Comparison of ENCODE assay signal across 12 cellular contexts in the genomic region with DNA sequence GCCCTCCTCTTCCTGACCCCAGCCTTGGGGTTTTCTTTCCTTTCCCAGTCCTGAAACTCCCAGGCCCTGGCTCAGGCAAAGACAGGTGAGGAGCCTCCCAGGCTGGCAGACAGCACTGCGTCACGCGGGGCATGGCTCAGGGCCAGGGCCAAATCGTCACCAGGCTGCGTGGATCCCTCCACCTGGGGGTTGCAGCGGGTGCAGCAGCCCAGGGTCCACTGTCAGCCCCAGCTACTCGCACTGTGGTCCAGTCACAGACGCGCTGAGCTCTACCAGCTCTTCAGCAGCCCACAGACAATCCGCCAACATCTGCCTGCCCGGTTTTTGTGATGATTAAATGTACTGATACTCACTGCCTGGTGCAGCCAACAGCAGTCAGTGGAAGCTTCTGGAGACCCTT. TPM values are rescaled to one million over a fixed set of nuclear protein-coding genes. Genes with fewer than 3 reads are reported as not detected.
A peak's percentile ranks its signal among the peaks of the same experiment; 100 is the strongest.
DNase-seq lines count a peak whose midpoint lies in the region; ATAC-seq, FAIRE-seq and TF ChIP-seq lines count a peak whose summit lies in the region.
"Had no signal": no experiment of that assay in that cellular context is flagged by ENCODE, and none has a peak within 500 bp of the region (broad histone marks: within the 10 kb centered on the region; RNA-seq: fewer than 3 reads in every experiment).

No MANE protein-coding gene starts in this region.

- H3K4me2 ChIP-seq in SK-N-SH = no peak overlapping the region
- H3K4me2 ChIP-seq in H1 (ENCODE audit: insufficient read depth in 1 of 2, low read depth in 2 of 2, low read length in 2 of 2) = no peak overlapping the region

- TF ChIP-seq RAD21 in SK-N-SH (IDR thresholded peaks at IDR 0.05; ENCODE audit: low read length) = no peak
- TF ChIP-seq RAD21 in H1 (IDR thresholded peaks at IDR 0.05 in 1 of 2, conservative IDR thresholded peaks at IDR 0.05 in 1 of 2; ENCODE audit: low read depth in 2 of 2, low read length in 2 of 2) = peak; percentile 18 to 22; a peak in 2 of 4 replicates

- H3K9me3 ChIP-seq in SK-N-SH (no peaks in the 10 kb centered on the region), H1 (ENCODE audit: insufficient read depth in 2 of 2, low read depth in 1 of 2, low read length in 1 of 2) (no peaks in the 10 kb centered on the region), ovary (no peaks in the 10 kb centered on the region)

- H2BK20ac ChIP-seq in H1 (ENCODE audit: low read length) = no peak overlapping the region

- H3K79me2 ChIP-seq in SK-N-SH (ENCODE audit: insufficient read depth) (no peaks in the 10 kb centered on the region), H1 (ENCODE audit: control insufficient read depth in 1 of 2, insufficient read depth in 2 of 2, low read length in 2 of 2) (no peaks in the 10 kb centered on the region)

- no peak for TF ChIP-seq CTCF in SK-N-SH (IDR thresholded peaks at IDR 0.05)
- TF ChIP-seq CTCF in H1 (IDR thresholded peaks at IDR 0.05; ENCODE audit: control extremely low read depth in 1 of 3, insufficient read depth in 1 of 3, low read depth in 1 of 3, low read length in 3 of 3) = peak in 2 of 3 experiments; percentile 7 to 21; a peak in 2 of 4 replicates
- TF ChIP-seq CTCF in ovary (IDR thresholded peaks at IDR 0.05) = no peak

- no peaks in the 10 kb centered on the region for H3K9me2 ChIP-seq in SK-N-SH

- intact Hi-C loops in ovary (cut with DNase I) = no loop called here

- no peaks in the 10 kb centered on the region for H3K79me1 ChIP-seq in H1 (ENCODE audit: low read depth, low read length)

- no peak overlapping the region for H3K18ac ChIP-seq in H1 (ENCODE audit: extremely low read depth, low read length)

- peaks cover 76% of the 10 kb centered on the region for H3K4me1 Mint-ChIP-seq in activated CD4-positive, alpha-beta T cell treated with anti-CD3 and anti-CD28 coated beads, Interleukin-2, amount 10 ng/mL, durations not matched to agents 7 days and 5 days
- peaks cover 65% of the 10 kb centered on the region for H3K4me1 Mint-ChIP-seq in stimulated activated memory B cell treated with anti-CD40 and anti-IgM and Interleukin-4, amounts not matched to agents 10 μg/mL and 1 μg/mL and 100 μg/mL, for 72 hours

- no peak for ATAC-seq in SK-N-SH treated with all-trans-retinoic acid at 6 μM for 48 hours
- no peak for ATAC-seq in stimulated activated memory B cell treated with anti-CD40 and anti-IgM and Interleukin-4, amounts not matched to agents 10 μg/mL and 1 μg/mL and 100 μg/mL, for 72 hours

- H3K36me3 ChIP-seq in SK-N-SH (replicated peaks in 1 of 2; ENCODE audit: control insufficient read depth in 1 of 2, insufficient read depth in 2 of 2, low read length in 1 of 2) (no peaks in the 10 kb centered on the region), H1 (ENCODE audit: control insufficient read depth in 2 of 4, insufficient read depth in 4 of 4, low read length in 3 of 4) (no peaks in the 10 kb centered on the region), ovary (no peaks in the 10 kb centered on the region)

- 78% methylated on average over 11 of the region's 11 CpGs for WGBS in SK-N-SH (ENCODE audit: low lambda C conversion rate)
- WGBS in H1 (ENCODE audit: extremely low coverage in 1 of 2, insufficient coverage in 1 of 2, insufficient read length in 1 of 2, insufficient replicate concordance in 2 of 2, low coverage in 1 of 2, low lambda C conversion rate in 2 of 2, missing lambda C conversion rate in 1 of 2), 2 experiments = 89% methylated on average over 11 of the region's 11 CpGs; no CpG with 5 or more reads in 1 of the 2 experiments
- WGBS in ovary, 3 donors = 77 to 86% (median 78%) methylated on average over 11 of the region's 11 CpGs

- no peak overlapping the region for H2BK15ac ChIP-seq in H1 (ENCODE audit: low read length)

- H3K14ac ChIP-seq in H1 (ENCODE audit: insufficient read length) = no peak overlapping the region

- no peak for TF ChIP-seq POLR2A in H1 (IDR thresholded peaks at IDR 0.05; ENCODE audit: control extremely low read depth in 1 of 2, low read depth in 2 of 2, low read length in 2 of 2)
- TF ChIP-seq POLR2A in ovary (IDR thresholded peaks at IDR 0.05) = no peak

- no peak overlapping the region for H3K4me3 ChIP-seq in SK-N-SH (ENCODE audit: low read depth in 2 of 2, low read length in 1 of 2)
- no peak overlapping the region for H3K4me3 ChIP-seq in H1 (ENCODE audit: extremely low read depth in 1 of 4, insufficient read depth in 2 of 4, low read depth in 3 of 4, low read length in 4 of 4)
- no peak overlapping the region for H3K4me3 ChIP-seq in ovary

- H3K4ac ChIP-seq in H1 (replicated peaks; ENCODE audit: insufficient read length, low read depth, low read length) = peak overlapping the region; percentile 53

- H2AFZ ChIP-seq in SK-N-SH (ENCODE audit: low read depth) (no peak overlapping the region), H1 (ENCODE audit: low read length) (no peak overlapping the region)

- H3K36me3 Mint-ChIP-seq in activated CD4-positive, alpha-beta T cell treated with anti-CD3 and anti-CD28 coated beads, Interleukin-2, amount 10 ng/mL, durations not matched to agents 7 days and 5 days (ENCODE audit: low read depth) = peaks cover 73% of the 10 kb centered on the region
- peaks cover 32% of the 10 kb centered on the region for H3K36me3 Mint-ChIP-seq in stimulated activated memory B cell treated with anti-CD40 and anti-IgM and Interleukin-4, amounts not matched to agents 10 μg/mL and 1 μg/mL and 100 μg/mL, for 72 hours

- no peak overlapping the region for H2BK12ac ChIP-seq in H1 (ENCODE audit: low read depth, low read length)

- no peaks in the 10 kb centered on the region for H4K20me1 ChIP-seq in SK-N-SH (ENCODE audit: insufficient read depth)
- H4K20me1 ChIP-seq in H1 (replicated peaks in 1 of 2; ENCODE audit: control insufficient read depth in 1 of 2, insufficient read depth in 2 of 2, low read length in 2 of 2) = peaks cover 0 to 2% of the 10 kb centered on the region in 2 experiments

- no peaks in the 10 kb centered on the region for H3K27me3 Mint-ChIP-seq in activated CD4-positive, alpha-beta T cell treated with anti-CD3 and anti-CD28 coated beads, Interleukin-2, amount 10 ng/mL, durations not matched to agents 7 days and 5 days
- no peaks in the 10 kb centered on the region for H3K27me3 Mint-ChIP-seq in stimulated activated memory B cell treated with anti-CD40 and anti-IgM and Interleukin-4, amounts not matched to agents 10 μg/mL and 1 μg/mL and 100 μg/mL, for 72 hours

- no peak overlapping the region for H3K23ac ChIP-seq in H1 (ENCODE audit: insufficient read length)

- peak; percentile 74 for DNase-seq in SK-N-SH
- DNase-seq in activated CD4-positive, alpha-beta T cell treated with anti-CD3 and anti-CD28 coated beads, Interleukin-2, amount 10 ng/mL, durations not matched to agents 7 days and 5 days = no peak
- DNase-seq in H1 (ENCODE audit: low read depth in 1 of 2, low spot score in 2 of 2) = peak in 1 of 2 experiments; percentile 47
- no peak for DNase-seq in SHP77 treated with DMSO at 0.1 percent for 48 hours (lab: John Stamatoyannopoulos, UW)
- no peak for DNase-seq in ovary
- no peak for DNase-seq in GOT3 (lab: John Stamatoyannopoulos, UW)
- DNase-seq: activated CD4-positive, CD25-positive, alpha-beta regulatory T cell treated with anti-CD3 and anti-CD28 coated beads, Interleukin-2, amount 50 U/mL, for 72 hours; NCI-H2029 treated with DMSO at 0.1 percent for 48 hours had no signal

- no peak overlapping the region for H2BK120ac ChIP-seq in H1 (replicated peaks; ENCODE audit: low read depth, low read length)

- H3K4me1 ChIP-seq in SK-N-SH (ENCODE audit: control insufficient read depth in 1 of 2, insufficient read depth in 2 of 2, low read depth in 1 of 2, low read length in 1 of 2) (peaks cover 0 to 6% of the 10 kb centered on the region in 2 experiments; a peak in 1 of 4 replicates), H1 (replicated peaks in 1 of 4; ENCODE audit: control insufficient read depth in 3 of 4, insufficient read depth in 4 of 4, low read length in 3 of 4) (peaks cover 0 to 3% (median under 1%) of the 10 kb centered on the region in 4 experiments; a peak in 4 of 7 replicates), ovary (ENCODE audit: insufficient read depth) (peaks cover 14% of the 10 kb centered on the region)

- peak overlapping the region; percentile 89; the same call in 1 of the 2 replicates for H4K8ac ChIP-seq in H1 (ENCODE audit: extremely low read depth, insufficient read depth, low read length)

- H3K27me3 ChIP-seq in SK-N-SH (ENCODE audit: insufficient read depth) (no peaks in the 10 kb centered on the region), H1 (replicated peaks in 1 of 4; ENCODE audit: control insufficient read depth in 3 of 4, extremely low read depth in 1 of 4, insufficient read depth in 3 of 4, low read length in 3 of 4) (no peaks in the 10 kb centered on the region), ovary (no peaks in the 10 kb centered on the region)

- H3K9ac ChIP-seq in SK-N-SH = no peak overlapping the region
- no peak overlapping the region for H3K9ac ChIP-seq in H1 (replicated peaks in 1 of 4; ENCODE audit: extremely low read depth in 1 of 4, low read depth in 3 of 4, low read length in 3 of 4)

- POLR2A ChIA-PET in SK-N-SH (lab: Yijun Ruan, JAX) (interaction anchor here (0.7 kb wide), 1 partner anchor 57 kb away, joined by 3 read pairs; no protein-coding TSS in a partner anchor), H1 (lab: Charles Lee; ENCODE audit: partially characterized antibody) (interaction anchor here (0.7 kb wide), 1 partner anchor 97 kb away, joined by 3 read pairs; no protein-coding TSS in a partner anchor)
- POLR2A ChIA-PET in activated CD4-positive, alpha-beta T cell treated with anti-CD3 and anti-CD28 coated beads, Interleukin-2, amount 10 ng/mL, durations not matched to agents 7 days and 5 days (lab: Charles Lee) = no interaction called here

- peak overlapping the region; percentile 86 for H3K27ac Mint-ChIP-seq in activated CD4-positive, alpha-beta T cell treated with anti-CD3 and anti-CD28 coated beads, Interleukin-2, amount 10 ng/mL, durations not matched to agents 7 days and 5 days
- peak overlapping the region; percentile 87 for H3K27ac Mint-ChIP-seq in stimulated activated memory B cell treated with anti-CD40 and anti-IgM and Interleukin-4, amounts not matched to agents 10 μg/mL and 1 μg/mL and 100 μg/mL, for 72 hours

- no peaks in the 10 kb centered on the region for H3K9me3 Mint-ChIP-seq in activated CD4-positive, alpha-beta T cell treated with anti-CD3 and anti-CD28 coated beads, Interleukin-2, amount 10 ng/mL, durations not matched to agents 7 days and 5 days
- H3K9me3 Mint-ChIP-seq in stimulated activated memory B cell treated with anti-CD40 and anti-IgM and Interleukin-4, amounts not matched to agents 10 μg/mL and 1 μg/mL and 100 μg/mL, for 72 hours = no peaks in the 10 kb centered on the region

- no peaks in the 10 kb centered on the region; the same call in 1 of the 2 replicates for H3K23me2 ChIP-seq in H1 (ENCODE audit: low read depth, low read length)

- no peak overlapping the region for H3K27ac ChIP-seq in SK-N-SH (ENCODE audit: low read depth in 2 of 2, low read length in 1 of 2)
- H3K27ac ChIP-seq in H1 (ENCODE audit: low read depth, low read length) = no peak overlapping the region
- no peak overlapping the region for H3K27ac ChIP-seq in ovary

- no peak overlapping the region for H4K5ac ChIP-seq in H1 (ENCODE audit: insufficient read length, low read depth, low read length)

- no peak overlapping the region for H2AK5ac ChIP-seq in H1 (ENCODE audit: low read depth, low read length)

- no peak overlapping the region; the same call in 1 of the 2 replicates for H2BK5ac ChIP-seq in H1 (ENCODE audit: low read depth, low read length)

- H3K4me3 Mint-ChIP-seq in activated CD4-positive, alpha-beta T cell treated with anti-CD3 and anti-CD28 coated beads, Interleukin-2, amount 10 ng/mL, durations not matched to agents 7 days and 5 days = peak overlapping the region; percentile 96
- no peak overlapping the region for H3K4me3 Mint-ChIP-seq in stimulated activated memory B cell treated with anti-CD40 and anti-IgM and Interleukin-4, amounts not matched to agents 10 μg/mL and 1 μg/mL and 100 μg/mL, for 72 hours

- no peak for TF ChIP-seq EP300 in SK-N-SH (IDR thresholded peaks at IDR 0.05; ENCODE audit: borderline replicate concordance in 1 of 2, low read depth in 1 of 2, low read length in 1 of 2)
- TF ChIP-seq EP300 in H1 (IDR thresholded peaks at IDR 0.05; ENCODE audit: borderline replicate concordance in 1 of 2, low read depth in 2 of 2, low read length in 2 of 2) = no peak
- no peak for TF ChIP-seq EP300 in ovary (IDR thresholded peaks at IDR 0.05)

- peak overlapping the region; percentile 42 for H4K91ac ChIP-seq in H1 (replicated peaks; ENCODE audit: insufficient read length, low read length)

- H3F3A ChIP-seq in SK-N-SH (replicated peaks; ENCODE audit: insufficient read depth) = no peaks in the 10 kb centered on the region

- no peak for FAIRE-seq in H1 (lab: Jason Lieb, UNC)
- FAIRE-seq: islet of Langerhans, RCC 7860 had no signal

- CTCF ChIA-PET in SK-N-SH (lab: Yijun Ruan, JAX) = interaction anchor here (1.3 to 1.5 kb wide), 2 partner anchors 16 to 72 kb away, joined by 3 read pairs; no protein-coding TSS in a partner anchor
- CTCF ChIA-PET in activated CD4-positive, alpha-beta T cell treated with anti-CD3 and anti-CD28 coated beads, Interleukin-2, amount 10 ng/mL, durations not matched to agents 7 days and 5 days (lab: Charles Lee) = interaction anchor here (1.1 to 2.1 kb wide), 3 partner anchors 9 to 17 kb away, joined by 3 to 6 read pairs (median 6); no protein-coding TSS in a partner anchor
- CTCF ChIA-PET in H1 (lab: Charles Lee; ENCODE audit: partially characterized antibody) = interaction anchor here (0.6 to 2.0 kb wide), 14 partner anchors 9 to 1785 kb away, joined by 3 to 7 read pairs (median 3); partner anchors contain the start of gene FAM78A

- H3K56ac ChIP-seq in H1 (replicated peaks; ENCODE audit: insufficient read length, low read depth, low read length) = no peak overlapping the region

RNA-seq across cellular contexts. Expression of gene FAM78A, which starts 12.1 kb away (rescaled TPM):
- polyA plus RNA-seq in SK-N-SH (2012; rRNA removed) (1.0 and 1.5 TPM in 2 replicates), H1 (2011; rRNA removed) (3.1 and 4.1 TPM in 2 replicates), ovary (1 to 10 TPM; 3.5 to 9.4 TPM)
- polyA plus RNA-seq in SK-N-SH (2012; cell fraction: cytosol; rRNA removed) = 0.37 and 1.1 TPM in 2 replicates
- 1.00 and 1.3 TPM in 2 replicates for polyA plus RNA-seq in SK-N-SH (2012; cell fraction: nucleus; rRNA removed)
- total RNA-seq in activated CD4-positive, alpha-beta T cell treated with anti-CD3 and anti-CD28 coated beads, Interleukin-2, amount 10 ng/mL, durations not matched to agents 7 days and 5 days = 100 to 1,000 TPM; 118 to 128 TPM
- 3.1 and 3.5 TPM in 2 replicates for total RNA-seq in H1 (2021; fragmentation: NEBNext Ultra II Directional; extraction: Animal tissue kit (Norgen Biotek cat#: 25700))
- polyA plus RNA-seq in H1 (2011; cell fraction: cytosol; rRNA removed) = 2.5 TPM
- polyA plus RNA-seq in H1 (2011; cell fraction: nucleus; rRNA removed) = 5.1 TPM
- polyA plus RNA-seq in H1 (2012, experiment 1 of 2) = 2.3 to 3.0 TPM (median 2.9 TPM) in 4 replicates
- 3.0 TPM for polyA plus RNA-seq in H1 (2012, experiment 2 of 2)
- polyA plus RNA-seq in H1 (2013, experiment 1 of 2) = 1.2 TPM
- 1.4 TPM for polyA plus RNA-seq in H1 (2013, experiment 2 of 2)
- 3.0 and 3.1 TPM in 2 replicates for polyA minus RNA-seq in H1 (2011; rRNA and poly(A)+ RNA removed)
- 2.4 TPM for polyA minus RNA-seq in H1 (2011; cell fraction: cytosol; rRNA and poly(A)+ RNA removed)
- 1.7 TPM for polyA minus RNA-seq in H1 (2011; cell fraction: nucleus; rRNA and poly(A)+ RNA removed)
- 1 to 10 TPM in 5 of 7 donors, under 1 TPM in 2; 0.60 to 2.9 (median 1.6) TPM for total RNA-seq in ovary

RNA-seq across cellular contexts. Expression of gene PLPP7, which starts 25.3 kb away (rescaled TPM):
- 8.6 and 8.8 TPM in 2 replicates for polyA plus RNA-seq in SK-N-SH (2012; rRNA removed)
- polyA plus RNA-seq in SK-N-SH (2012; cell fraction: cytosol; rRNA removed) = 4.0 and 6.4 TPM in 2 replicates
- 8.9 and 10.5 TPM in 2 replicates for polyA plus RNA-seq in SK-N-SH (2012; cell fraction: nucleus; rRNA removed)
- under 1 TPM in 1 of 2 experiments, not detected in 1; 0.21 TPM for total RNA-seq in activated CD4-positive, alpha-beta T cell treated with anti-CD3 and anti-CD28 coated beads, Interleukin-2, amount 10 ng/mL, durations not matched to agents 7 days and 5 days
- 3.4 TPM in 2 replicates for total RNA-seq in H1 (2021; fragmentation: NEBNext Ultra II Directional; extraction: Animal tissue kit (Norgen Biotek cat#: 25700))
- polyA plus RNA-seq in H1 (2011; rRNA removed) = 3.9 and 5.0 TPM in 2 replicates
- 4.2 TPM for polyA plus RNA-seq in H1 (2011; cell fraction: cytosol; rRNA removed)
- polyA plus RNA-seq in H1 (2011; cell fraction: nucleus; rRNA removed) = 3.9 TPM
- 2.0 to 3.0 TPM (median 2.6 TPM) in 4 replicates for polyA plus RNA-seq in H1 (2012, experiment 1 of 2)
- polyA plus RNA-seq in H1 (2012, experiment 2 of 2) = 4.4 TPM
- 1.6 TPM for polyA plus RNA-seq in H1 (2013, experiment 1 of 2)
- 1.5 TPM for polyA plus RNA-seq in H1 (2013, experiment 2 of 2)
- polyA minus RNA-seq in H1 (2011; rRNA and poly(A)+ RNA removed) = 2.3 TPM in 2 replicates
- polyA minus RNA-seq in H1 (2011; cell fraction: cytosol; rRNA and poly(A)+ RNA removed) = 3.4 TPM
- polyA minus RNA-seq in H1 (2011; cell fraction: nucleus; rRNA and poly(A)+ RNA removed) = 4.0 TPM
- total RNA-seq in ovary = 10 to 100 TPM in 4 of 7 donors, 1 to 10 TPM in 3; 7.6 to 12.0 (median 11.0) TPM
- 10 to 100 TPM in 1 of 2 donors, 1 to 10 TPM in 1; 3.6 to 11.8 TPM for polyA plus RNA-seq in ovary

Comparison
In these comparisons a context has a peak if more than half of its experiments do, and no peak if none do; other contexts are left out.
1. CTCF ChIP-seq: peak in H1 (2 of 3); none in SK-N-SH (single experiment) and ovary (0 of 3).
2. RNA of gene FAM78A, which starts 12.1 kb away (total RNA-seq): 118 to 128 TPM in activated CD4-positive, alpha-beta T cell treated with anti-CD3 and anti-CD28 coated beads, Interleukin-2, amount 10 ng/mL, durations not matched to agents 7 days and 5 days; 3.1 to 3.5 TPM in H1 and 0.60 to 2.9 TPM in ovary; every median in the first group is over 10 times any median in the second.
3. Of the 17 proteins assayed by ChIP-seq in both H1 and SK-N-SH: peak only in H1: CTCF and RAD21; only in SK-N-SH: none; in both: none; in neither: 15.